24 cellular contexts compared by ENCODE assay signal in genomic region chr21:46289655-46290178, GRCh38.
"Had no signal": no experiment of that assay in that cellular context is flagged by ENCODE, and none has a peak within 500 bp of the region (broad histone marks: within the 10 kb centered on the region; RNA-seq: fewer than 3 reads in every experiment).

No MANE protein-coding gene starts in this region.

- H3K9me3 ChIP-seq: esophagus squamous epithelium, left lung, neutrophil, thyroid gland, vagina had no signal

- H3K9me3 Mint-ChIP-seq: activated B cell treated with CpG ODN at 0.5 μM for 24 hours; activated T-cell treated with anti-CD3 and anti-CD28 coated beads, Interleukin-2, amount 50 U/mL, for 72 hours; stimulated activated memory B cell treated with anti-CD40 and anti-IgM and Interleukin-4, amounts not matched to agents 10 μg/mL and 1 μg/mL and 100 μg/mL, for 72 hours had no signal

- H3K27ac Mint-ChIP-seq: activated B cell treated with CpG ODN at 0.5 μM for 24 hours; activated naive CD8-positive, alpha-beta T cell treated with anti-CD3 and anti-CD28 coated beads, Interleukin-2, amount 10 ng/mL, durations not matched to agents 7 days and 5 days; activated T-cell treated with anti-CD3 and anti-CD28 coated beads, Interleukin-2, amount 50 U/mL, for 72 hours; stimulated activated memory B cell treated with anti-CD40 and anti-IgM and Interleukin-4, amounts not matched to agents 10 μg/mL and 1 μg/mL and 100 μg/mL, for 72 hours had no signal

- H3K27me3 Mint-ChIP-seq: activated B cell treated with CpG ODN at 0.5 μM for 24 hours; activated naive CD8-positive, alpha-beta T cell treated with anti-CD3 and anti-CD28 coated beads, Interleukin-2, amount 10 ng/mL, durations not matched to agents 7 days and 5 days; naive thymus-derived CD8-positive, alpha-beta T cell; stimulated activated memory B cell treated with anti-CD40 and anti-IgM and Interleukin-4, amounts not matched to agents 10 μg/mL and 1 μg/mL and 100 μg/mL, for 72 hours had no signal

- H3K4me3 ChIP-seq: esophagus squamous epithelium, left lung, thyroid gland, vagina had no signal

- DNase-seq: activated B cell treated with CpG ODN at 0.5 μM for 24 hours; activated CD4-positive, alpha-beta T cell treated with anti-CD3 and anti-CD28 coated beads for 48 hours; activated CD8-positive, alpha-beta memory T cell treated with anti-CD3 and anti-CD28 coated beads, Interleukin-2, amount 50 U/mL, for 48 hours; activated gamma-delta T cell treated with Interleukin-2 at 50 U/mL for 16 hours; activated naive CD8-positive, alpha-beta T cell treated with anti-CD3 and anti-CD28 coated beads, Interleukin-2, amount 10 ng/mL, durations not matched to agents 7 days and 5 days; activated T-cell treated with anti-CD3 and anti-CD28 coated beads, Interleukin-2, amount 50 U/mL, for 72 hours; brain microvascular endothelial cell; cortex of kidney; effector CD4-positive, alpha-beta T cell; esophagus squamous epithelium; foreskin fibroblast; glutamatergic neuron; hypothalamus; kidney; left lung; mammary epithelial cell; naive thymus-derived CD8-positive, alpha-beta T cell; retina; stimulated activated CD4-positive, alpha-beta T cell treated with anti-CD3 and anti-CD28 coated beads, Interleukin-2, amount 100 ng/mL, for 48 hours; thyroid gland had no signal

- ATAC-seq: activated T-cell treated with anti-CD3 and anti-CD28 coated beads, Interleukin-2, amount 50 U/mL, for 72 hours; left lung; naive thymus-derived CD8-positive, alpha-beta T cell; stimulated activated memory B cell treated with anti-CD40 and anti-IgM and Interleukin-4, amounts not matched to agents 10 μg/mL and 1 μg/mL and 100 μg/mL, for 72 hours had no signal

- H3K27ac ChIP-seq: brain microvascular endothelial cell, esophagus squamous epithelium, left lung, neutrophil, thyroid gland, vagina had no signal

- H3K27me3 ChIP-seq: brain microvascular endothelial cell, esophagus squamous epithelium, left lung, thyroid gland, vagina had no signal

- H3K4me3 Mint-ChIP-seq: activated B cell treated with CpG ODN at 0.5 μM for 24 hours; activated naive CD8-positive, alpha-beta T cell treated with anti-CD3 and anti-CD28 coated beads, Interleukin-2, amount 10 ng/mL, durations not matched to agents 7 days and 5 days; activated T-cell treated with anti-CD3 and anti-CD28 coated beads, Interleukin-2, amount 50 U/mL, for 72 hours; stimulated activated memory B cell treated with anti-CD40 and anti-IgM and Interleukin-4, amounts not matched to agents 10 μg/mL and 1 μg/mL and 100 μg/mL, for 72 hours had no signal

- FAIRE-seq: kidney, TTC549 had no signal
